Comparison of ENCODE assay signal across 20 cellular contexts in the genomic region with DNA sequence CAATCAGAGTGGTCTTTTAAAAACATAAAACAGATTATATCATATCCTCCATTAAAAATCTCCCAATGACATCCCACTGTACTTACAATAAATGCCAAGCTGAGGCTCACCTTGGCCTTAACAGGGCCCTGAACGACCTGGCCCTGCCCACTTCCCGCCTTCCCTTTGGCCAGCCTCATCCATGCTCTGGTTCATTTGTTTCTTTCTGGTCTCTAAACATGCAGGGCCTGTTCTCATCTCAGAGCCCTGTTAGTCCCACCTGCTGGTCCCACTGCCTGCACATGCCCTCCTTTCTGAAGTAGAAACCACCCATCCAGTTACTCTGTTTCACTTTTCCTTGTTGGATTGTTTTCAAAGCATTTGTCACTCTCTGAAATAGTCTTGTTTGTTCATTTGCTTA.
"Had no signal": no experiment of that assay in that cellular context is flagged by ENCODE, and none has a peak within 500 bp of the region (broad histone marks: within the 10 kb centered on the region; RNA-seq: fewer than 3 reads in every experiment).

No MANE protein-coding gene starts in this region.

- DNase-seq: effector memory CD8-positive, alpha-beta T cell; foreskin melanocyte; head of caudate nucleus; left ventricle myocardium inferior; lower lobe of right lung; naive B cell; retina; right lobe of liver; spleen; stimulated activated CD4-positive, alpha-beta T cell treated with anti-CD3 and anti-CD28 coated beads, Interleukin-15, amount 100 ng/mL, for 24 hours; stimulated activated CD4-positive, alpha-beta T cell treated with anti-CD3 and anti-CD28 coated beads, Interleukin-1b, Interleukin-23, amount 100 ng/mL, for 48 hours; stimulated activated CD4-positive, alpha-beta T cell treated with anti-CD3 and anti-CD28 coated beads, Interleukin-4, amount 100 ng/mL, for 24 hours; transverse colon had no signal

- H3K4me1 ChIP-seq: left ventricle myocardium inferior, lower lobe of right lung, parathyroid adenoma, prostate gland, right lobe of liver, spleen, transverse colon had no signal

- H3K4me3 Mint-ChIP-seq: effector memory CD8-positive, alpha-beta T cell; memory B cell; naive B cell; nephron; stimulated activated memory B cell treated with anti-CD40 and anti-IgM and Interleukin-4, amounts not matched to agents 10 μg/mL and 1 μg/mL and 100 μg/mL, for 72 hours; stimulated activated naive CD8-positive, alpha-beta T cell treated with anti-CD3 and anti-CD28 coated beads, Interleukin-15, Interleukin-2, amounts not matched to agents 100 ng/mL and 50 ng/mL, for 24 hours had no signal

- H3K27ac ChIP-seq: hepatocyte, left ventricle myocardium inferior, lower lobe of right lung, parathyroid adenoma, prostate gland, right lobe of liver, spleen, transverse colon had no signal

- H3K4me3 ChIP-seq: hepatocyte, left ventricle myocardium inferior, lower lobe of right lung, prostate gland, right lobe of liver, spleen, transverse colon had no signal

- H3K4me1 Mint-ChIP-seq: memory B cell; naive B cell; nephron; stimulated activated memory B cell treated with anti-CD40 and anti-IgM and Interleukin-4, amounts not matched to agents 10 μg/mL and 1 μg/mL and 100 μg/mL, for 72 hours had no signal

- H3K27ac Mint-ChIP-seq: effector memory CD8-positive, alpha-beta T cell; memory B cell; naive B cell; nephron; stimulated activated memory B cell treated with anti-CD40 and anti-IgM and Interleukin-4, amounts not matched to agents 10 μg/mL and 1 μg/mL and 100 μg/mL, for 72 hours; stimulated activated naive CD8-positive, alpha-beta T cell treated with anti-CD3 and anti-CD28 coated beads, Interleukin-15, Interleukin-2, amounts not matched to agents 100 ng/mL and 50 ng/mL, for 24 hours had no signal

- ATAC-seq: effector memory CD8-positive, alpha-beta T cell; lower lobe of right lung; stimulated activated memory B cell treated with anti-CD40 and anti-IgM and Interleukin-4, amounts not matched to agents 10 μg/mL and 1 μg/mL and 100 μg/mL, for 72 hours had no signal

- H3K79me2 ChIP-seq: hepatocyte, parathyroid adenoma had no signal

- H2AFZ ChIP-seq: hepatocyte, parathyroid adenoma had no signal

- H3K9me3 ChIP-seq: lower lobe of right lung, prostate gland, right lobe of liver had no signal

- H3K9me3 Mint-ChIP-seq: stimulated activated naive CD8-positive, alpha-beta T cell treated with anti-CD3 and anti-CD28 coated beads, Interleukin-15, Interleukin-2, amounts not matched to agents 100 ng/mL and 50 ng/mL, for 24 hours had no signal

- H3K27me3 ChIP-seq: hepatocyte, right lobe of liver, spleen, transverse colon had no signal

- H3K36me3 ChIP-seq: left ventricle myocardium inferior, lower lobe of right lung, prostate gland, right lobe of liver, spleen, transverse colon had no signal

- H3K4me2 ChIP-seq: hepatocyte had no signal

- H3K36me3 Mint-ChIP-seq: memory B cell; stimulated activated memory B cell treated with anti-CD40 and anti-IgM and Interleukin-4, amounts not matched to agents 10 μg/mL and 1 μg/mL and 100 μg/mL, for 72 hours had no signal

- H3K9ac ChIP-seq: parathyroid adenoma had no signal
